Comparison of ENCODE assay signal across 1 cellular context in genomic region chr19:38223617-38224013, GRCh38.
TF ChIP-seq lines count a peak whose summit lies in the region.

No MANE protein-coding gene starts in this region.

TF ChIP-seq in A549, 52 proteins besides CTCF, POLR2A, EP300 and RAD21 (continued from another document):
- TF ChIP-seq TFCP2L1 (CRISPR knock-in tag; IDR thresholded peaks at IDR 0.05) (no peak), SMC3 (IDR thresholded peaks at IDR 0.05) (no peak)
TF ChIP-seq in A549: peak in this region for 0.
